9 cellular contexts compared by ENCODE assay signal in the genomic region with DNA sequence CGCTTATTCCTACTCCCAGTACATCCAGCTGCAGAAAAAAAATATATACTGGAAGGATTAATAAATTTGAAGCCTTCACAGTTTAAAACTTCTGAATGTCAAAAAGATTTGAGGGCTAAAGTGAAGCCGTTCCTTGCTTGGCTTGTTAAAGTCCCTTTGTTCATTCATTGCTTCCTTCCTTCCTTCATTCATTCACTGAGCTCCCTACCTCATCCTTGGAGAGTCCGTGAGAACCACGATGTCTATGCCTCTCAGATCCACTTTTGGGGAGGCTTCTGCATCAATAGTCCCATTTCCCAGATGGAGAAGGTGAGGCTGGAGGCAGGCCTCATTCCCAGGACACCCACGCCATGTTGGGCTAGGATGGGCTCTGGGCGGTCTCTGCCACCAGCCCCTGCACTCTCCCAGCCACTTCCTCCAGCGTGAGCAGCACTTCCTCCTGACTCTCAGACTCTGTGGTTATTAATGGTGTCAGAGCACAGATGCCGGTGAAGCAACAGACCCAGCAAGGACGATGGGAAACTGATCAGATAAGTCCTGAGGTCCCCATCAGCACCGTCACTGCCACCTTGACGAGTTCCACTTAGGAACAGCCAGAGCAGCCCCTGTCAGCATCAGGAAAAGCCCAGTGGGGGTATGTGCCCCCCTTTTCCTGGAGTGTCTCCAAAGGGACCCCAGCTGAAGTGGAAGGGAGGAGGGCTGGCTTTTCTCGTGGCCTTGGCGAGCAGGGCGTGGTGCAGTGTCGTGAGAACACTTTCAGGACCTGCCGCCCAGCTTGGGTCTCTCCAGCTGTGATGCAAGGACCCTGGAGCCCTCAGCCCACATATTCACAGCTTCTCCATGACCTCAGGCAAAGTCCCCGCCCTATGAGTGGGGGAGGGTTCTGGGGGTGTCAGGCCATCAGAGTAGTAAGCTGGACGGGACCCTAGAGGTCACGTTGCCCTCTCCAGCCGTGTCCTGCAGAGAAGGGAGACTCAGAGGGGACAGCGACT. TPM values are rescaled to one million over a fixed set of nuclear protein-coding genes. Genes with fewer than 3 reads are reported as not detected.
DNase-seq lines count a peak whose midpoint lies in the region; ATAC-seq and TF ChIP-seq lines count a peak whose summit lies in the region.
"Had no signal": no experiment of that assay in that cellular context is flagged by ENCODE, and none has a peak within 500 bp of the region (broad histone marks: within the 10 kb centered on the region; RNA-seq: fewer than 3 reads in every experiment).

No MANE protein-coding gene starts in this region.

- no peaks in the 10 kb centered on the region for H4K20me1 ChIP-seq in IMR-90 (ENCODE audit: insufficient read depth, low read length)

- no TSS peak for BruUV-seq in IMR-90 (replicated peaks; lab: Mats Ljungman, UMichigan)

- peaks cover 2% of the 10 kb centered on the region; the same call in 1 of the 2 replicates for H3K27me3 ChIP-seq in IMR-90 (ENCODE audit: control insufficient read depth, insufficient read depth, low read length)

- H2AK5ac ChIP-seq in IMR-90 (ENCODE audit: low read depth, low read length), result peak overlapping the region; percentile 5; the same call in 1 of the 2 replicates

- dilution Hi-C loops in IMR-90 (cut with HindIII; ENCODE audit: low sequenced_read_pairs, unreplicated experiment), result no loop called here

- no peak for TF ChIP-seq CTCF in IMR-90 (conservative IDR thresholded peaks at IDR 0.05; ENCODE audit: low read depth, low read length)

- TF ChIP-seq POLR2A in IMR-90 (IDR thresholded peaks at IDR 0.05; ENCODE audit: low read depth, low read length), result no peak

- no peak overlapping the region for H3K4ac ChIP-seq in IMR-90 (ENCODE audit: low read depth, low read length)

- intact Hi-C loops in IMR-90 (cut with micrococcal nuclease), result loop anchor here (5.0 kb wide), 1 partner anchor 47 kb away; no protein-coding TSS in a partner anchor

- peak overlapping the region; percentile 68 for H3K27ac Mint-ChIP-seq in activated T-cell treated with anti-CD3 and anti-CD28 coated beads, Interleukin-2, amount 50 U/mL, for 72 hours
- H3K27ac Mint-ChIP-seq in naive thymus-derived CD8-positive, alpha-beta T cell, result peak overlapping the region; percentile 1 to 95 (median 73)

- peaks cover 14% of the 10 kb centered on the region for H3K9me1 ChIP-seq in IMR-90 (ENCODE audit: insufficient read depth, low read length)

- H3K56ac ChIP-seq in IMR-90 (ENCODE audit: extremely low read depth, insufficient read depth, low read length), result no peak overlapping the region

- no peak overlapping the region for H2BK120ac ChIP-seq in IMR-90 (ENCODE audit: low read depth, low read length)

- H2AFZ ChIP-seq in IMR-90 (replicated peaks; ENCODE audit: low read length, poor library complexity), result no peak overlapping the region

- peak; percentile 52 for DNase-seq in activated naive CD4-positive, alpha-beta T cell treated with Interleukin-2 at 50 U/mL for 16 hours
- DNase-seq in activated naive CD4-positive, alpha-beta T cell (lab: John Stamatoyannopoulos, UW), result no peak
- DNase-seq in IMR-90 (no peak), islet precursor cell (no peak), NCI-H2196 (lab: John Stamatoyannopoulos, UW; ENCODE audit: unreplicated experiment) (no peak)
- peak in 1 of 2 donors; percentile 49 for DNase-seq in activated T-cell treated with anti-CD3 and anti-CD28 coated beads, Interleukin-2, amount 50 U/mL, for 72 hours
- peak in 4 of 10 donors; percentile 25 to 40 (median 28) for DNase-seq in naive thymus-derived CD8-positive, alpha-beta T cell

- no peak overlapping the region for H2AK9ac ChIP-seq in IMR-90 (replicated peaks; ENCODE audit: low read depth, low read length, poor library complexity)

- H3K4me3 ChIP-seq in IMR-90 (ENCODE audit: insufficient read depth, low read depth, low read length), result no peak overlapping the region

- H2BK15ac ChIP-seq in IMR-90 (ENCODE audit: low read depth, low read length), result no peak overlapping the region

- ATAC-seq in IMR-90 (ENCODE audit: low read depth), result no peak
- no peak for ATAC-seq in activated T-cell treated with anti-CD3 and anti-CD28 coated beads, Interleukin-2, amount 50 U/mL, for 72 hours (replicated peaks in 1 of 2)
- ATAC-seq in naive thymus-derived CD8-positive, alpha-beta T cell, result peak in 1 of 2 donors; percentile 45
- ATAC-seq in HG03025 (IDR thresholded peaks at IDR 0.05; ENCODE audit: low FRiP score, unreplicated experiment), result no peak

- no peak overlapping the region for H3K14ac ChIP-seq in IMR-90 (replicated peaks; ENCODE audit: low read depth, low read length)

- H3K4me1 ChIP-seq in IMR-90 (ENCODE audit: control insufficient read depth, insufficient read depth, low read length), result peaks cover 13% of the 10 kb centered on the region

- CTCF ChIA-PET in IMR-90 (lab: Yijun Ruan, JAX), result no interaction called here

- H3K9ac ChIP-seq in IMR-90 (ENCODE audit: low read depth, low read length), result no peak overlapping the region

- H3K4me1 Mint-ChIP-seq in activated T-cell treated with anti-CD3 and anti-CD28 coated beads, Interleukin-2, amount 50 U/mL, for 72 hours (ENCODE audit: low read depth), result peaks cover 97% of the 10 kb centered on the region
- H3K4me1 Mint-ChIP-seq in naive thymus-derived CD8-positive, alpha-beta T cell, result peaks cover 42 to 72% (median 69%) of the 10 kb centered on the region in 4 donors

- H3K18ac ChIP-seq in IMR-90 (ENCODE audit: low read depth, low read length), result no peak overlapping the region

- H3K4me3 Mint-ChIP-seq in activated T-cell treated with anti-CD3 and anti-CD28 coated beads, Interleukin-2, amount 50 U/mL, for 72 hours, result peak overlapping the region; percentile 84 to 92
- H3K4me3 Mint-ChIP-seq in naive thymus-derived CD8-positive, alpha-beta T cell, result peak overlapping the region; percentile 15 to 83 (median 64)

- no peak overlapping the region for H3K4me2 ChIP-seq in IMR-90 (ENCODE audit: low read depth, low read length)

- H4K5ac ChIP-seq in IMR-90 (ENCODE audit: low read depth, low read length), result no peak overlapping the region

- TF ChIP-seq RAD21 in IMR-90 (IDR thresholded peaks at IDR 0.05; ENCODE audit: low read length), result no peak

- POLR2A ChIA-PET in IMR-90 (lab: Charles Lee; ENCODE audit: unreplicated experiment), result no interaction called here
- POLR2A ChIA-PET in naive thymus-derived CD8-positive, alpha-beta T cell (lab: Charles Lee), result interaction anchor here (0.7 to 1.1 kb wide), 2 partner anchors 12 to 14 kb away, joined by 3 read pairs; no protein-coding TSS in a partner anchor

- H2BK5ac ChIP-seq in IMR-90 (ENCODE audit: low read depth, low read length, poor library complexity, severe bottlenecking), result no peak overlapping the region

- H2BK20ac ChIP-seq in IMR-90 (ENCODE audit: low read depth, low read length), result no peak overlapping the region

- no peaks in the 10 kb centered on the region for H3K9me3 Mint-ChIP-seq in activated T-cell treated with anti-CD3 and anti-CD28 coated beads, Interleukin-2, amount 50 U/mL, for 72 hours
- no peaks in the 10 kb centered on the region for H3K9me3 Mint-ChIP-seq in naive thymus-derived CD8-positive, alpha-beta T cell

- no peak overlapping the region for H4K91ac ChIP-seq in IMR-90 (ENCODE audit: insufficient read depth, low read depth, low read length)

- WGBS in IMR-90 (ENCODE audit: extremely low coverage in 2 of 2, insufficient read length in 1 of 2), 2 experiments, result 63% methylated on average over 6 of the region's 21 CpGs; no CpG with 5 or more reads in 1 of the 2 experiments

- H3K27me3 Mint-ChIP-seq in activated T-cell treated with anti-CD3 and anti-CD28 coated beads, Interleukin-2, amount 50 U/mL, for 72 hours (ENCODE audit: low read depth), result no peaks in the 10 kb centered on the region
- peaks cover 0 to 3% (median 0%) of the 10 kb centered on the region in 5 donors for H3K27me3 Mint-ChIP-seq in naive thymus-derived CD8-positive, alpha-beta T cell

- peaks cover 6 to 16% of the 10 kb centered on the region in 2 donors for H3K36me3 Mint-ChIP-seq in activated T-cell treated with anti-CD3 and anti-CD28 coated beads, Interleukin-2, amount 50 U/mL, for 72 hours (ENCODE audit: insufficient read depth in 2 of 2)
- H3K36me3 Mint-ChIP-seq in naive thymus-derived CD8-positive, alpha-beta T cell, result no peaks in the 10 kb centered on the region

- H3K23ac ChIP-seq in IMR-90 (ENCODE audit: low read depth, low read length), result no peak overlapping the region

- in situ Hi-C loops in IMR-90 (cut with MboI; ENCODE audit: low sequenced_read_pairs), result no loop called here

- H3K36me3 ChIP-seq in IMR-90 (ENCODE audit: control insufficient read depth, insufficient read depth, low read length), result no peaks in the 10 kb centered on the region

- no peak overlapping the region for H4K8ac ChIP-seq in IMR-90 (ENCODE audit: low read depth in 2 of 2, low read length in 2 of 2)

- H3K27ac ChIP-seq in IMR-90 (ENCODE audit: insufficient read depth, low read length), result no peak overlapping the region
- H3K27ac ChIP-seq: C4-2B had no signal

- no peaks in the 10 kb centered on the region for H3K79me1 ChIP-seq in IMR-90 (ENCODE audit: low read depth in 1 of 2, low read length in 2 of 2)

- H3K9me3 ChIP-seq in IMR-90 (ENCODE audit: control insufficient read depth, insufficient read depth, low read length), result no peaks in the 10 kb centered on the region

TF ChIP-seq in IMR-90, 13 proteins besides CTCF, POLR2A, EP300 and RAD21 (continues in another document):
- TF ChIP-seq CEBPB (IDR thresholded peaks at IDR 0.05; ENCODE audit: low read depth, low read length), result no peak

RNA-seq across cellular contexts. Expression of a gene that starts 21.2 kb away (rescaled TPM):
- 0.54 and 0.83 TPM in 2 replicates for total RNA-seq in IMR-90 (2012; rRNA removed)
- 0.77 and 0.98 TPM in 2 replicates for polyA plus RNA-seq in IMR-90 (2012; rRNA removed)
- 0.42 and 0.78 TPM in 2 replicates for polyA plus RNA-seq in IMR-90 (2012; cell fraction: cytosol; rRNA removed)
- polyA plus RNA-seq in IMR-90 (2012; cell fraction: nucleus; rRNA removed; ENCODE audit: low replicate concordance), result 1.3 and 3.4 TPM in 2 replicates
- total RNA-seq in activated T-cell treated with anti-CD3 and anti-CD28 coated beads, Interleukin-2, amount 50 U/mL, for 72 hours, result 10 to 100 TPM; 43.3 to 45.6 TPM
- 1 to 10 TPM; 1.5 to 1.8 TPM for total RNA-seq in naive thymus-derived CD8-positive, alpha-beta T cell
- polyA plus RNA-seq in naive thymus-derived CD8-positive, alpha-beta T cell, result 1 to 10 TPM in 1 of 3 donors, not detected in 2; 2.0 TPM

RNA-seq across cellular contexts. Expression of a gene that starts 28.1 kb away (rescaled TPM):
- not detected in 2 replicates for total RNA-seq in IMR-90 (2012; rRNA removed)
- not detected in 2 replicates for polyA plus RNA-seq in IMR-90 (2012; rRNA removed)
- not detected in 2 replicates for polyA plus RNA-seq in IMR-90 (2012; cell fraction: cytosol; rRNA removed)
- polyA plus RNA-seq in IMR-90 (2012; cell fraction: nucleus; rRNA removed; ENCODE audit: low replicate concordance), result not detected in 2 replicates
- total RNA-seq in activated T-cell treated with anti-CD3 and anti-CD28 coated beads, Interleukin-2, amount 50 U/mL, for 72 hours, result not detected
- not detected for total RNA-seq in naive thymus-derived CD8-positive, alpha-beta T cell
- polyA plus RNA-seq in naive thymus-derived CD8-positive, alpha-beta T cell, result not detected

RNA-seq across cellular contexts. Expression of a gene that starts 41.9 kb away (rescaled TPM):
- not detected in 2 replicates for total RNA-seq in IMR-90 (2012; rRNA removed)
- not detected in 2 replicates for polyA plus RNA-seq in IMR-90 (2012; rRNA removed)
- not detected in 2 replicates for polyA plus RNA-seq in IMR-90 (2012; cell fraction: cytosol; rRNA removed)
- polyA plus RNA-seq in IMR-90 (2012; cell fraction: nucleus; rRNA removed; ENCODE audit: low replicate concordance), result not detected in 2 replicates
- total RNA-seq in activated T-cell treated with anti-CD3 and anti-CD28 coated beads, Interleukin-2, amount 50 U/mL, for 72 hours, result 1 to 10 TPM; 1.6 to 2.2 TPM
- not detected for total RNA-seq in naive thymus-derived CD8-positive, alpha-beta T cell
- polyA plus RNA-seq in naive thymus-derived CD8-positive, alpha-beta T cell, result not detected

Comparison
In these comparisons a context has a peak if more than half of its experiments do, and no peak if none do; other contexts are left out.
1. RNA of a gene that starts 21.2 kb away (total RNA-seq): 43.3 to 45.6 TPM in activated T-cell treated with anti-CD3 and anti-CD28 coated beads, Interleukin-2, amount 50 U/mL, for 72 hours; 1.5 to 1.8 TPM in naive thymus-derived CD8-positive, alpha-beta T cell and 0.54 to 0.83 TPM in IMR-90; every median in the first group is over 10 times any median in the second.